17 cellular contexts compared by ENCODE assay signal in the genomic region with DNA sequence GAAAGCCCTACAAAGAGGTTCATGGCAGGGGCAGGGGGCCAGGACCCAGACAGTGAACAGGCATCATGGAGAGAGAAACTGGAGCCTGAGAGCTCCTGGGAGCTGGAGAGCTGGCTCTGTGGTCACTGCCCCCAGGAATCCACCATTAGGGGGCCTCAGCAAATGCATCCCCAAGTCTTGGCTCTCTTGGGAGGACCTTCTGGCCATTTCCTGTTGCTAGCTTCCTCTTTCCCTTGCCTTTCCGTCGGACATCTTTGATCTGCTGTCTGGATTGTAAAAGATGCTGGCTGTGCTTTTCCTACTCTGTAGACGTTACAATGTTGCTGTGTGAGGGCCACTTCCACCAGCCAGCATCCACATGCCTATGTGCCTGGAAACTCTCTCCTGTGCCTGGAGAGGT. TPM values are rescaled to one million over a fixed set of nuclear protein-coding genes. Genes with fewer than 3 reads are reported as not detected.
DNase-seq lines count a peak whose midpoint lies in the region; TF ChIP-seq lines count a peak whose summit lies in the region.
"Had no signal": no experiment of that assay in that cellular context is flagged by ENCODE, and none has a peak within 500 bp of the region (broad histone marks: within the 10 kb centered on the region; RNA-seq: fewer than 3 reads in every experiment).

No MANE protein-coding gene starts in this region.

- no peak overlapping the region for H4K8ac ChIP-seq in H9 (replicated peaks; ENCODE audit: insufficient read length, low read depth, low read length)

- H3K4me2 ChIP-seq in H9 (ENCODE audit: insufficient read depth, insufficient read length, low read length), result no peak overlapping the region
- H3K4me2 ChIP-seq: A549 had no signal

- peaks cover 15 to 16% of the 10 kb centered on the region in 2 experiments; a peak in 4 of 5 replicates for H3K9me3 Mint-ChIP-seq in H9
- peaks cover 8% of the 10 kb centered on the region for H3K9me3 Mint-ChIP-seq in activated T-cell treated with anti-CD3 and anti-CD28 coated beads, Interleukin-2, amount 50 U/mL, for 24 hours
- peaks cover 12% of the 10 kb centered on the region for H3K9me3 Mint-ChIP-seq in progenitor cell of endocrine pancreas (ENCODE audit: low read depth)

- H4K91ac ChIP-seq in H9 (ENCODE audit: insufficient read length, low read depth, low read length), result no peak overlapping the region

- H3K9me3 ChIP-seq in BE2C (no peaks in the 10 kb centered on the region), H9 (ENCODE audit: control insufficient read depth, low read depth, low read length) (no peaks in the 10 kb centered on the region), WERI-Rb-1 (ENCODE audit: severe bottlenecking) (no peaks in the 10 kb centered on the region), neuron (ENCODE audit: low read length) (no peaks in the 10 kb centered on the region)
- H3K9me3 ChIP-seq: A549 had no signal

- H4K5ac ChIP-seq in H9 (ENCODE audit: insufficient read length, low read depth, low read length), result no peak overlapping the region

- no peak overlapping the region for H3T11ph ChIP-seq in H9 (ENCODE audit: low read length)

- H3K36me3 Mint-ChIP-seq in H9 (ENCODE audit: insufficient read depth in 1 of 3, low read depth in 3 of 3), result peaks cover 5 to 9% (median 5%) of the 10 kb centered on the region in 3 experiments; a peak in 6 of 7 replicates
- H3K36me3 Mint-ChIP-seq in activated T-cell treated with anti-CD3 and anti-CD28 coated beads, Interleukin-2, amount 50 U/mL, for 24 hours (ENCODE audit: low read depth), result no peaks in the 10 kb centered on the region
- peaks cover 8% of the 10 kb centered on the region for H3K36me3 Mint-ChIP-seq in progenitor cell of endocrine pancreas (ENCODE audit: insufficient read depth)

- H3K27ac ChIP-seq in H9 (ENCODE audit: insufficient read length, low read depth, low read length) (no peak overlapping the region), WERI-Rb-1 (no peak overlapping the region)
- H3K27ac ChIP-seq: A549 had no signal

- no peak overlapping the region for H3K56ac ChIP-seq in H9 (ENCODE audit: insufficient read length, low read depth, low read length)

- no peak overlapping the region for H2BK120ac ChIP-seq in H9 (ENCODE audit: low read depth, low read length, poor library complexity, severe bottlenecking)

- no peaks in the 10 kb centered on the region; the same call in 1 of the 2 replicates for H3K27me3 ChIP-seq in BE2C
- H3K27me3 ChIP-seq in H9 (ENCODE audit: insufficient read depth, low read length), result no peaks in the 10 kb centered on the region
- H3K27me3 ChIP-seq in WERI-Rb-1 (ENCODE audit: insufficient read depth, low read depth, severe bottlenecking), result no peaks in the 10 kb centered on the region
- no peaks in the 10 kb centered on the region for H3K27me3 ChIP-seq in neuron (ENCODE audit: insufficient read depth, low read length)

- H3K4me3 ChIP-seq in BE2C (ENCODE audit: low read depth, low read length) (peak overlapping the region; percentile 29; the same call in 1 of the 2 replicates), WERI-Rb-1 (ENCODE audit: low read depth, low read length) (no peak overlapping the region), neuron (ENCODE audit: low read length) (peak overlapping the region; percentile 25)
- H3K4me3 ChIP-seq: A549 had no signal

- H2BK5ac ChIP-seq in H9 (ENCODE audit: insufficient read length, low read length), result no peak overlapping the region

- H2BK15ac ChIP-seq in H9 (ENCODE audit: low read depth, low read length), result no peak overlapping the region

- no peak overlapping the region for H3K4me3 Mint-ChIP-seq in H9
- no peak overlapping the region for H3K4me3 Mint-ChIP-seq in activated T-cell treated with anti-CD3 and anti-CD28 coated beads, Interleukin-2, amount 50 U/mL, for 24 hours
- no peak overlapping the region for H3K4me3 Mint-ChIP-seq in progenitor cell of endocrine pancreas (ENCODE audit: low read depth)

- H2AFZ ChIP-seq in H9 (ENCODE audit: low read length) (no peak overlapping the region), neuron (ENCODE audit: low read depth, low read length) (no peak overlapping the region)

- H3K9ac ChIP-seq in H9 (ENCODE audit: extremely low read depth, insufficient read length, low read length), result no peak overlapping the region

- H2BK12ac ChIP-seq in H9 (ENCODE audit: insufficient read length, low read depth, low read length), result no peak overlapping the region

- H2BK20ac ChIP-seq in H9 (ENCODE audit: low read depth, low read length, poor library complexity, severe bottlenecking), result no peak overlapping the region

- no peak for DNase-seq in BE2C
- no peak for DNase-seq in H9
- DNase-seq in WERI-Rb-1, result no peak
- DNase-seq in activated T-cell treated with anti-CD3 and anti-CD28 coated beads, Interleukin-2, amount 50 U/mL, for 24 hours, result no peak
- no peak for DNase-seq in progenitor cell of endocrine pancreas (ENCODE audit: low spot score, unreplicated experiment)
- DNase-seq in RPMI8226, result no peak
- DNase-seq: C1 segment of cervical spinal cord; NCI-H1105 treated with DMSO at 0.1 percent for 48 hours; NCI-H1694 treated with DMSO at 0.1 percent for 48 hours; NCI-H2107; NCI-H510A; NCI-H748 treated with DMSO at 0.1 percent for 48 hours; NK-92 treated with Interleukin-12 subunit alpha and Interleukin-12 subunit beta, amount 100 ng/mL, for 24 hours; SIG-M5 had no signal

- H3K4ac ChIP-seq in H9 (ENCODE audit: low read depth, low read length), result no peak overlapping the region

- H3K79me2 ChIP-seq in H9 (ENCODE audit: insufficient read depth, low read length), result no peaks in the 10 kb centered on the region

- H3K14ac ChIP-seq in H9 (ENCODE audit: insufficient read depth, low read length), result no peak overlapping the region

- no peaks in the 10 kb centered on the region for H3K79me1 ChIP-seq in H9 (ENCODE audit: insufficient read depth, low read depth, low read length, poor library complexity, severe bottlenecking)

- H3K4me1 Mint-ChIP-seq in H9, result no peaks in the 10 kb centered on the region; a peak in 1 of 4 replicates
- no peaks in the 10 kb centered on the region for H3K4me1 Mint-ChIP-seq in activated T-cell treated with anti-CD3 and anti-CD28 coated beads, Interleukin-2, amount 50 U/mL, for 24 hours (ENCODE audit: low read depth)
- H3K4me1 Mint-ChIP-seq in progenitor cell of endocrine pancreas (ENCODE audit: low read depth), result no peaks in the 10 kb centered on the region

- no peak overlapping the region for H2AK5ac ChIP-seq in H9 (ENCODE audit: insufficient read length, low read length)

- no peaks in the 10 kb centered on the region for H3K36me3 ChIP-seq in BE2C
- no peaks in the 10 kb centered on the region for H3K36me3 ChIP-seq in WERI-Rb-1
- H3K36me3 ChIP-seq in neuron (ENCODE audit: insufficient read depth, low read length), result no peaks in the 10 kb centered on the region

- no peak overlapping the region for H3K23ac ChIP-seq in H9 (ENCODE audit: insufficient read length, low read depth, low read length)

- no peak for TF ChIP-seq CTCF in BE2C (IDR thresholded peaks at IDR 0.05; ENCODE audit: low read depth, low read length)
- peak; percentile 26; the same call in 1 of the 3 replicates for TF ChIP-seq CTCF in H9 (conservative IDR thresholded peaks at IDR 0.05)
- peak; percentile 34; the same call in 1 of the 2 replicates for TF ChIP-seq CTCF in WERI-Rb-1 (IDR thresholded peaks at IDR 0.05; ENCODE audit: low read depth, low read length)
- TF ChIP-seq CTCF in progenitor cell of endocrine pancreas (IDR thresholded peaks at IDR 0.05; ENCODE audit: unreplicated experiment), result no peak

- H3K27ac Mint-ChIP-seq in H9, result no peak overlapping the region
- H3K27ac Mint-ChIP-seq in activated T-cell treated with anti-CD3 and anti-CD28 coated beads, Interleukin-2, amount 50 U/mL, for 24 hours, result no peak overlapping the region
- H3K27ac Mint-ChIP-seq in progenitor cell of endocrine pancreas, result no peak overlapping the region

- WGBS in H9 (ENCODE audit: extremely low coverage, insufficient read length, low lambda C conversion rate), result no CpG with 5 or more reads among the region's 3 CpGs

- H3K4me1 ChIP-seq in BE2C (no peaks in the 10 kb centered on the region), H9 (ENCODE audit: insufficient read depth, low read length) (no peaks in the 10 kb centered on the region), neuron (ENCODE audit: insufficient read depth, low read length) (no peaks in the 10 kb centered on the region)
- H3K4me1 ChIP-seq: A549 had no signal

- peaks cover 16% of the 10 kb centered on the region for H3K27me3 Mint-ChIP-seq in H9 (ENCODE audit: low read depth)
- H3K27me3 Mint-ChIP-seq in activated T-cell treated with anti-CD3 and anti-CD28 coated beads, Interleukin-2, amount 50 U/mL, for 24 hours, result peaks cover 25% of the 10 kb centered on the region
- no peaks in the 10 kb centered on the region for H3K27me3 Mint-ChIP-seq in progenitor cell of endocrine pancreas

- H3K23me2 ChIP-seq in H9 (ENCODE audit: insufficient read length, low read depth, low read length, poor library complexity, severe bottlenecking), result no peaks in the 10 kb centered on the region

- H3K18ac ChIP-seq in H9 (ENCODE audit: insufficient read length, low read depth, low read length), result no peak overlapping the region

- no peaks in the 10 kb centered on the region for H4K20me1 ChIP-seq in H9 (ENCODE audit: control insufficient read depth, insufficient read depth, insufficient read length)

RNA-seq across cellular contexts. Expression of gene CRYBB2, which starts 7.1 kb away (rescaled TPM):
- 58.4 TPM for polyA plus RNA-seq in BE2C (2012; ENCODE audit: insufficient read depth, insufficient read length, low read depth)
- total RNA-seq in H9 (2021) (not detected in 2 replicates), progenitor cell of endocrine pancreas (0.81 TPM in 1 of 2 replicates, not detected in the other)
- total RNA-seq: OCI-LY7 had no signal
- polyA plus RNA-seq: A549 had no signal

RNA-seq across cellular contexts. Expression of gene CRYBB3, which starts 12.7 kb away (rescaled TPM):
- polyA plus RNA-seq in BE2C (2012; ENCODE audit: insufficient read depth, insufficient read length, low read depth), result not detected
- 0.39 and 0.53 TPM in 2 replicates for total RNA-seq in H9 (2021)
- 0.49 and 1.0 TPM in 2 replicates for total RNA-seq in progenitor cell of endocrine pancreas
- total RNA-seq: OCI-LY7 had no signal
- polyA plus RNA-seq: A549 had no signal

Comparison
In these comparisons a context has a peak if more than half of its experiments do, and no peak if none do; other contexts are left out.
1. CTCF ChIP-seq: peak in H9 (single experiment) and WERI-Rb-1 (single experiment); none in BE2C (single experiment) and progenitor cell of endocrine pancreas (single experiment).